8 cellular contexts compared by ENCODE assay signal in the genomic region with DNA sequence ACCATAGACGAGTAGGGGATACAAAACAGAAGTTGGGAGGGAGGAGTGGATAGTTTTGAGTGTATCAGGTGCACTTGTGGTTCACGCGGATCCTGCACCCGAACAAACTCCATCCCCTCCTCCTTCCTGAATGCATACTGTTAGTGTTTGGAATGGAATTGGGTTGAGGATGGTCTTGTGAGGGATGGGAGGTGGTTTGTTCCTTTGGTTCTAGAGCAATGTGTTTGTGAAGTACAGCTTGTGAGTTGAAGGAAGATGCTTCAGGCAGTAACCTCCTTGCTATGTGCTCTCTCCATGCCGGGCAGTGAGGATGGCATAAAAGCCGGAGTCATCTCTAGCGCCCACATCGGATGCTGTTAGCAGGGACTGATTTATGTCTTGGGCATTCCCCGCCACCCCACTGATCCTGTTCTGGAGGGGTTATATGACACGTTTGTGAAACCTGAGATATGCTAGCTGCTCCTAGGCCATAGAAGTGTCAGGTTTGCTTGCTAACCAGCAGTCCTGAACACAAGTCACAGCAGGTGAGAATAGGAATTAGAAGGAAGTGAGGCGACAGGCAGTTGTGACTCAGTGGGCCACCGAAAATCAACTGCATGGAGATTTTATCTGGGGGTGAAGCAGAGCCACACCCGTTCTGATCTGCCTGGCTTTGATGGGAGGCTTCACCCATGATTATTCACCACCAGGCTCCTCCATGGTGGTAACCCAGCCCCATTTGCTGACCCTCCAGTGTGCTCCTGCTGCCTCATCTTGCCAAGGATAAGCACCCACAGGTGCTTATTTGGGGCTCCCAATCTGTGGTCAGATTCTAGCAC. TPM values are rescaled to one million over a fixed set of nuclear protein-coding genes. Genes with fewer than 3 reads are reported as not detected.
DNase-seq lines count a peak whose midpoint lies in the region; ATAC-seq and TF ChIP-seq lines count a peak whose summit lies in the region.

No MANE protein-coding gene starts in this region.

- H3K27ac Mint-ChIP-seq in Caco-2 (ENCODE audit: unreplicated experiment), result peak overlapping the region; percentile 26
- H3K27ac Mint-ChIP-seq in activated CD4-positive, alpha-beta T cell treated with anti-CD3 and anti-CD28 coated beads for 36 hours, result peak overlapping the region; percentile 86
- H3K27ac Mint-ChIP-seq in natural killer cell treated with Interleukin-12 subunit alpha and Interleukin-12 subunit beta and Interleukin-15 and Interleukin-18, amount 100 ng/mL, for 72 hours, result peak overlapping the region; percentile 68 to 77

- H3K36me3 Mint-ChIP-seq in Caco-2 (ENCODE audit: insufficient read depth, unreplicated experiment), result peaks cover 30% of the 10 kb centered on the region
- peaks cover 34% of the 10 kb centered on the region for H3K36me3 Mint-ChIP-seq in activated CD4-positive, alpha-beta T cell treated with anti-CD3 and anti-CD28 coated beads for 36 hours (ENCODE audit: low read depth)
- H3K36me3 Mint-ChIP-seq in natural killer cell treated with Interleukin-12 subunit alpha and Interleukin-12 subunit beta and Interleukin-15 and Interleukin-18, amount 100 ng/mL, for 72 hours, result no peaks in the 10 kb centered on the region

- H3K4me1 Mint-ChIP-seq in Caco-2 (ENCODE audit: low read depth, unreplicated experiment), result peaks cover 16% of the 10 kb centered on the region
- H3K4me1 Mint-ChIP-seq in activated CD4-positive, alpha-beta T cell treated with anti-CD3 and anti-CD28 coated beads for 36 hours, result peaks cover 64% of the 10 kb centered on the region
- peaks cover 52 to 55% of the 10 kb centered on the region in 2 donors for H3K4me1 Mint-ChIP-seq in natural killer cell treated with Interleukin-12 subunit alpha and Interleukin-12 subunit beta and Interleukin-15 and Interleukin-18, amount 100 ng/mL, for 72 hours (ENCODE audit: low read depth in 2 of 2)

- TF ChIP-seq CTCF in Caco-2 (IDR thresholded peaks at IDR 0.05; ENCODE audit: insufficient read depth in 1 of 2, low read depth in 1 of 2, low read length in 1 of 2, severe bottlenecking in 1 of 2, unreplicated experiment in 1 of 2) (no peak), tibial artery (IDR thresholded peaks at IDR 0.05) (no peak)

- TSS peak; percentile 49 for BruUV-seq in Caco-2 (replicated peaks; lab: Mats Ljungman, UMichigan)

- CTCF ChIA-PET in Caco-2 (lab: Charles Lee), result interaction anchor here (2.4 kb wide), 1 partner anchor 100 kb away, joined by 15 read pairs; no protein-coding TSS in a partner anchor
- CTCF ChIA-PET in activated CD4-positive, alpha-beta T cell treated with anti-CD3 and anti-CD28 coated beads for 36 hours (lab: Charles Lee), result interaction anchor here (0.7 to 3.0 kb wide), 6 partner anchors 9 to 100 kb away, joined by 3 to 19 read pairs (median 6); no protein-coding TSS in a partner anchor

- no peaks in the 10 kb centered on the region for H3K9me3 ChIP-seq in Caco-2
- H3K9me3 ChIP-seq in tibial artery, result no peaks in the 10 kb centered on the region

- POLR2A ChIA-PET in Caco-2 (lab: Charles Lee), result no interaction called here
- POLR2A ChIA-PET in activated CD4-positive, alpha-beta T cell treated with anti-CD3 and anti-CD28 coated beads for 36 hours (lab: Charles Lee), result interaction anchor here (0.7 to 3.3 kb wide), 3 partner anchors 9 to 99 kb away, joined by 3 to 14 read pairs (median 3); no protein-coding TSS in a partner anchor

- H3K27me3 Mint-ChIP-seq in Caco-2 (ENCODE audit: insufficient read depth, unreplicated experiment), result no peaks in the 10 kb centered on the region
- no peaks in the 10 kb centered on the region for H3K27me3 Mint-ChIP-seq in activated CD4-positive, alpha-beta T cell treated with anti-CD3 and anti-CD28 coated beads for 36 hours
- H3K27me3 Mint-ChIP-seq in natural killer cell treated with Interleukin-12 subunit alpha and Interleukin-12 subunit beta and Interleukin-15 and Interleukin-18, amount 100 ng/mL, for 72 hours, result no peaks in the 10 kb centered on the region

- peak; percentile 79 for ATAC-seq in activated CD4-positive, alpha-beta T cell treated with anti-CD3 and anti-CD28 coated beads for 36 hours
- peak in 1 of 2 donors; percentile 40 for ATAC-seq in natural killer cell treated with Interleukin-12 subunit alpha and Interleukin-12 subunit beta and Interleukin-15 and Interleukin-18, amount 100 ng/mL, for 72 hours

- no peaks in the 10 kb centered on the region for H3K27me3 ChIP-seq in Caco-2 (replicated peaks; ENCODE audit: control insufficient read depth, insufficient read depth, low read length)
- no peaks in the 10 kb centered on the region for H3K27me3 ChIP-seq in tibial artery

- H3K27ac ChIP-seq in tibial artery, result peak overlapping the region; percentile 76 to 96

- peak overlapping the region; percentile 96 for H3K4me3 ChIP-seq in Caco-2 (ENCODE audit: low read depth, low read length)
- peak overlapping the region; percentile 69 to 74 for H3K4me3 ChIP-seq in tibial artery

- intact Hi-C loops in Caco-2 (cut with micrococcal nuclease; ENCODE audit: unreplicated experiment), result loop anchor here (1.0 kb wide), 1 partner anchor 59 kb away; no protein-coding TSS in a partner anchor
- intact Hi-C loops in activated CD4-positive, alpha-beta T cell treated with anti-CD3 and anti-CD28 coated beads for 36 hours (cut with DNase I, micrococcal nuclease), result loop anchor here (1.0 to 2.0 kb wide), 3 partner anchors 34 to 61 kb away; no protein-coding TSS in a partner anchor
- intact Hi-C loops in tibial artery (cut with DNase I; ENCODE audit: low total_unique reads), result no loop called here

- 0 out of 2 replicates have a peak, but pooled peaks cover 2% of the 10 kb centered on the region for H3K36me3 ChIP-seq in Caco-2 (ENCODE audit: control insufficient read depth, insufficient read depth, low read length)
- no peaks in the 10 kb centered on the region for H3K36me3 ChIP-seq in tibial artery

- H3K4me1 ChIP-seq in Caco-2 (peaks cover 36% of the 10 kb centered on the region), tibial artery (peaks cover 0 to 74% (median 60%) of the 10 kb centered on the region in 4 donors)

- no peak for DNase-seq in Caco-2
- DNase-seq in LHCN-M2 (ENCODE audit: low read depth), result peak; percentile 19
- DNase-seq in activated CD4-positive, alpha-beta T cell treated with anti-CD3 and anti-CD28 coated beads for 36 hours, result peak; percentile 86
- DNase-seq in effector CD4-positive, alpha-beta T cell, result peak; percentile 38
- DNase-seq in natural killer cell treated with Interleukin-12 subunit alpha and Interleukin-12 subunit beta and Interleukin-15 and Interleukin-18, amount 100 ng/mL, for 72 hours (ENCODE audit: low spot score), result no peak
- no peak for DNase-seq in tibial artery
- DNase-seq in germinal center (ENCODE audit: low spot score), result no peak
- no peak for DNase-seq in HuH-7.5 (ENCODE audit: low spot score)

- H3K4me3 Mint-ChIP-seq in Caco-2 (ENCODE audit: unreplicated experiment), result peak overlapping the region; percentile 77
- peak overlapping the region; percentile 79 for H3K4me3 Mint-ChIP-seq in activated CD4-positive, alpha-beta T cell treated with anti-CD3 and anti-CD28 coated beads for 36 hours
- peak overlapping the region; percentile 90 for H3K4me3 Mint-ChIP-seq in natural killer cell treated with Interleukin-12 subunit alpha and Interleukin-12 subunit beta and Interleukin-15 and Interleukin-18, amount 100 ng/mL, for 72 hours

- no peaks in the 10 kb centered on the region for H3K9me3 Mint-ChIP-seq in Caco-2 (ENCODE audit: unreplicated experiment)
- H3K9me3 Mint-ChIP-seq in activated CD4-positive, alpha-beta T cell treated with anti-CD3 and anti-CD28 coated beads for 36 hours (ENCODE audit: low read depth), result no peaks in the 10 kb centered on the region
- no peaks in the 10 kb centered on the region for H3K9me3 Mint-ChIP-seq in natural killer cell treated with Interleukin-12 subunit alpha and Interleukin-12 subunit beta and Interleukin-15 and Interleukin-18, amount 100 ng/mL, for 72 hours

RNA-seq across cellular contexts. Expression of a gene that starts 2.2 kb away (rescaled TPM):
- total RNA-seq in Caco-2 (2022), result 74.1 and 87.4 TPM in 2 replicates
- 8.0 and 10.2 TPM in 2 replicates for total RNA-seq in LHCN-M2 (2014; rRNA removed)
- 20.8 TPM for polyA plus RNA-seq in LHCN-M2 (2012)
- total RNA-seq in activated CD4-positive, alpha-beta T cell treated with anti-CD3 and anti-CD28 coated beads for 36 hours, result 10 to 100 TPM; 45.5 to 58.0 TPM
- total RNA-seq in natural killer cell treated with Interleukin-12 subunit alpha and Interleukin-12 subunit beta and Interleukin-15 and Interleukin-18, amount 100 ng/mL, for 72 hours, result 10 to 100 TPM; 55.4 to 65.8 TPM

RNA-seq across cellular contexts. Expression of a gene that starts 37.2 kb away (rescaled TPM):
- total RNA-seq in Caco-2 (2022), result 0.52 and 0.97 TPM in 2 replicates
- total RNA-seq in LHCN-M2 (2014; rRNA removed), result under 0.01 and 0.11 TPM in 2 replicates
- 0.16 TPM for polyA plus RNA-seq in LHCN-M2 (2012)
- total RNA-seq in activated CD4-positive, alpha-beta T cell treated with anti-CD3 and anti-CD28 coated beads for 36 hours, result under 1 TPM; 0.35 to 0.50 TPM
- 1 to 10 TPM; 2.1 to 2.7 TPM for total RNA-seq in natural killer cell treated with Interleukin-12 subunit alpha and Interleukin-12 subunit beta and Interleukin-15 and Interleukin-18, amount 100 ng/mL, for 72 hours

RNA-seq across cellular contexts. Expression of a gene that starts 40.7 kb away (rescaled TPM):
- total RNA-seq in Caco-2 (2022), result 0.68 and 1.2 TPM in 2 replicates
- total RNA-seq in LHCN-M2 (2014; rRNA removed), result not detected in 2 replicates
- polyA plus RNA-seq in LHCN-M2 (2012), result not detected
- under 1 TPM; 0.30 to 0.46 TPM for total RNA-seq in activated CD4-positive, alpha-beta T cell treated with anti-CD3 and anti-CD28 coated beads for 36 hours
- total RNA-seq in natural killer cell treated with Interleukin-12 subunit alpha and Interleukin-12 subunit beta and Interleukin-15 and Interleukin-18, amount 100 ng/mL, for 72 hours, result not detected

Comparison
In these comparisons a context has a peak if more than half of its experiments do, and no peak if none do; other contexts are left out.
1. DNase-seq: peak in LHCN-M2 (single experiment), activated CD4-positive, alpha-beta T cell treated with anti-CD3 and anti-CD28 coated beads for 36 hours (single experiment) and effector CD4-positive, alpha-beta T cell (single experiment); none in Caco-2 (0 of 2), natural killer cell treated with Interleukin-12 subunit alpha and Interleukin-12 subunit beta and Interleukin-15 and Interleukin-18, amount 100 ng/mL, for 72 hours (single experiment), tibial artery (0 of 2), germinal center (single experiment) and HuH-7.5 (single experiment).
2. H3K27ac Mint-ChIP-seq: peak in every context shown above with its lines; median percentile 86 in activated CD4-positive, alpha-beta T cell treated with anti-CD3 and anti-CD28 coated beads for 36 hours; 72 in natural killer cell treated with Interleukin-12 subunit alpha and Interleukin-12 subunit beta and Interleukin-15 and Interleukin-18, amount 100 ng/mL, for 72 hours; 26 in Caco-2.
3. Peak in every context shown above with its lines, with median percentiles within 50 percentile points of each other: H3K4me3 Mint-ChIP-seq.